Comparison of ENCODE assay signal across 29 cellular contexts in the genomic region with DNA sequence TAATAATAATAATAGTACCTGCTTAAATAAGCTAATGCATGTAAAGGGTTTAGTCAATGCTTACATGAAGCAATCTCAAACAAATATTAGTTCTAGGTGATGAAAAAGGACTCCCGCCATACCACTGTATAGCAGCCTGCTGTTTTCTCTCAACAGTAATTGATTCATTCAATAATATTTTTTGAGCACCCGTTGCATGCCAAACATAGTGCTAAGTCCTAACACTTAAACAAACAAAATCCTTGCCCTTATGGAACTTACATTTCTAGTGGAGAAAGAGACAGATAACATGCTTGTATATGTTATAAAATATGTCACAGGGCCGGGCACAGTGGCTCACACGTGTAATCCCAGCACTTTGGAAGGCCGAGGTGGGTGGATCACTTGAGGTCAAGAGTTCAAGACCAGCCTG.
"Had no signal": no experiment of that assay in that cellular context is flagged by ENCODE, and none has a peak within 500 bp of the region (broad histone marks: within the 10 kb centered on the region; RNA-seq: fewer than 3 reads in every experiment).

No MANE protein-coding gene starts in this region.

- H3K27ac Mint-ChIP-seq: activated CD4-positive, alpha-beta memory T cell treated with anti-CD3 and anti-CD28 coated beads, Interleukin-2, amount 10 ng/mL, durations not matched to agents 7 days and 5 days; activated CD4-positive, alpha-beta T cell treated with anti-CD3 and anti-CD28 coated beads for 36 hours; activated CD4-positive, alpha-beta T cell treated with anti-CD3 and anti-CD28 coated beads, Interleukin-2, amount 10 ng/mL, durations not matched to agents 24 days and 14 days; activated naive CD4-positive, alpha-beta T cell treated with anti-CD3 and anti-CD28 coated beads, Interleukin-2, amount 10 ng/mL, durations not matched to agents 7 days and 5 days; activated naive CD4-positive, alpha-beta T cell treated with anti-CD3 and anti-CD28 coated beads, Interleukin-2, amount 50 U/mL, for 72 hours; activated naive CD8-positive, alpha-beta T cell treated with anti-CD3 and anti-CD28 coated beads, Interleukin-2, amount 10 ng/mL, durations not matched to agents 7 days and 5 days; activated T-cell treated with anti-CD3 and anti-CD28 coated beads, Interleukin-2, amount 50 U/mL, for 24 hours; activated T-cell treated with anti-CD3 and anti-CD28 coated beads, Interleukin-2, amount 50 U/mL, for 72 hours; dendritic cell treated with granulocyte-macrophage colony-stimulating factor and Interleukin-4, amounts not matched to agents 40 ng/mL and 50 ng/mL, for 4 days had no signal

- H3K27ac ChIP-seq: ascending aorta, cardiac muscle cell, coronary artery had no signal

- H3K27me3 ChIP-seq: ascending aorta, breast epithelium, cardiac muscle cell, dorsolateral prefrontal cortex, esophagus muscularis mucosa, gastroesophageal sphincter had no signal

- ATAC-seq: activated CD4-positive, alpha-beta T cell treated with anti-CD3 and anti-CD28 coated beads for 36 hours; activated naive CD4-positive, alpha-beta T cell treated with anti-CD3 and anti-CD28 coated beads, Interleukin-2, amount 50 U/mL, for 72 hours; activated T-cell treated with anti-CD3 and anti-CD28 coated beads, Interleukin-2, amount 50 U/mL, for 72 hours; gastroesophageal sphincter had no signal

- H3K36me3 Mint-ChIP-seq: activated naive CD4-positive, alpha-beta T cell treated with anti-CD3 and anti-CD28 coated beads, Interleukin-2, amount 10 ng/mL, durations not matched to agents 7 days and 5 days; activated naive CD4-positive, alpha-beta T cell treated with anti-CD3 and anti-CD28 coated beads, Interleukin-2, amount 50 U/mL, for 72 hours; activated naive CD8-positive, alpha-beta T cell treated with anti-CD3 and anti-CD28 coated beads, Interleukin-2, amount 10 ng/mL, durations not matched to agents 7 days and 5 days; brain had no signal

- H3K4me3 Mint-ChIP-seq: activated CD4-positive, alpha-beta memory T cell treated with anti-CD3 and anti-CD28 coated beads, Interleukin-2, amount 10 ng/mL, durations not matched to agents 7 days and 5 days; activated CD4-positive, alpha-beta T cell treated with anti-CD3 and anti-CD28 coated beads for 36 hours; activated CD4-positive, alpha-beta T cell treated with anti-CD3 and anti-CD28 coated beads, Interleukin-2, amount 10 ng/mL, durations not matched to agents 24 days and 14 days; activated naive CD4-positive, alpha-beta T cell treated with anti-CD3 and anti-CD28 coated beads, Interleukin-2, amount 10 ng/mL, durations not matched to agents 7 days and 5 days; activated naive CD8-positive, alpha-beta T cell treated with anti-CD3 and anti-CD28 coated beads, Interleukin-2, amount 10 ng/mL, durations not matched to agents 7 days and 5 days; activated T-cell treated with anti-CD3 and anti-CD28 coated beads, Interleukin-2, amount 50 U/mL, for 24 hours; activated T-cell treated with anti-CD3 and anti-CD28 coated beads, Interleukin-2, amount 50 U/mL, for 72 hours; brain; central memory CD8-positive, alpha-beta T cell; dendritic cell treated with granulocyte-macrophage colony-stimulating factor and Interleukin-4, amounts not matched to agents 40 ng/mL and 50 ng/mL, for 4 days had no signal

- H3K4me3 ChIP-seq: ascending aorta, breast epithelium, cardiac muscle cell, coronary artery, dorsolateral prefrontal cortex, esophagus muscularis mucosa, gastroesophageal sphincter had no signal

- H3K9me3 ChIP-seq: ascending aorta, breast epithelium, esophagus muscularis mucosa, gastroesophageal sphincter had no signal

- H3K9me3 Mint-ChIP-seq: activated CD4-positive, alpha-beta memory T cell treated with anti-CD3 and anti-CD28 coated beads, Interleukin-2, amount 10 ng/mL, durations not matched to agents 7 days and 5 days; activated CD4-positive, alpha-beta T cell treated with anti-CD3 and anti-CD28 coated beads, Interleukin-2, amount 10 ng/mL, durations not matched to agents 24 days and 14 days; activated naive CD4-positive, alpha-beta T cell treated with anti-CD3 and anti-CD28 coated beads, Interleukin-2, amount 10 ng/mL, durations not matched to agents 7 days and 5 days; activated naive CD4-positive, alpha-beta T cell treated with anti-CD3 and anti-CD28 coated beads, Interleukin-2, amount 50 U/mL, for 72 hours; activated naive CD8-positive, alpha-beta T cell treated with anti-CD3 and anti-CD28 coated beads, Interleukin-2, amount 10 ng/mL, durations not matched to agents 7 days and 5 days; activated T-cell treated with anti-CD3 and anti-CD28 coated beads, Interleukin-2, amount 50 U/mL, for 24 hours; central memory CD8-positive, alpha-beta T cell; dendritic cell treated with granulocyte-macrophage colony-stimulating factor and Interleukin-4, amounts not matched to agents 40 ng/mL and 50 ng/mL, for 4 days had no signal

- H3K27me3 Mint-ChIP-seq: activated CD4-positive, alpha-beta memory T cell treated with anti-CD3 and anti-CD28 coated beads, Interleukin-2, amount 10 ng/mL, durations not matched to agents 7 days and 5 days; activated CD4-positive, alpha-beta T cell treated with anti-CD3 and anti-CD28 coated beads for 36 hours; activated CD4-positive, alpha-beta T cell treated with anti-CD3 and anti-CD28 coated beads, Interleukin-2, amount 10 ng/mL, durations not matched to agents 24 days and 14 days; brain; dendritic cell treated with granulocyte-macrophage colony-stimulating factor and Interleukin-4, amounts not matched to agents 40 ng/mL and 50 ng/mL, for 4 days had no signal

- H3K36me3 ChIP-seq: ascending aorta, breast epithelium, cardiac muscle cell, esophagus muscularis mucosa, gastroesophageal sphincter had no signal

- H3K4me1 Mint-ChIP-seq: activated CD4-positive, alpha-beta memory T cell treated with anti-CD3 and anti-CD28 coated beads, Interleukin-2, amount 10 ng/mL, durations not matched to agents 7 days and 5 days; activated CD4-positive, alpha-beta T cell treated with anti-CD3 and anti-CD28 coated beads, Interleukin-2, amount 10 ng/mL, durations not matched to agents 24 days and 14 days; activated naive CD4-positive, alpha-beta T cell treated with anti-CD3 and anti-CD28 coated beads, Interleukin-2, amount 10 ng/mL, durations not matched to agents 7 days and 5 days; central memory CD8-positive, alpha-beta T cell had no signal

- DNase-seq: activated CD4-positive, alpha-beta memory T cell treated with anti-CD3 and anti-CD28 coated beads, Interleukin-2, amount 10 ng/mL, durations not matched to agents 7 days and 5 days; activated CD4-positive, alpha-beta T cell treated with anti-CD3 and anti-CD28 coated beads for 36 hours; activated CD4-positive, alpha-beta T cell treated with anti-CD3 and anti-CD28 coated beads, Interleukin-2, amount 10 ng/mL, durations not matched to agents 24 days and 14 days; activated CD4-positive, alpha-beta T cell treated with anti-CD3 and anti-CD28 coated beads, Interleukin-2, amount 50 U/mL, for 4 hours; activated CD4-positive, CD25-positive, alpha-beta regulatory T cell; activated CD4-positive, CD25-positive, alpha-beta regulatory T cell treated with anti-CD3 and anti-CD28 coated beads, Interleukin-2, amount 50 U/mL, for 72 hours; activated CD8-positive, alpha-beta memory T cell treated with anti-CD3 and anti-CD28 coated beads, Interleukin-2, amount 50 U/mL, for 48 hours; activated gamma-delta T cell; activated naive CD4-positive, alpha-beta T cell; activated naive CD4-positive, alpha-beta T cell treated with anti-CD3 and anti-CD28 coated beads, Interleukin-2, amount 10 ng/mL, durations not matched to agents 7 days and 5 days; activated naive CD8-positive, alpha-beta T cell treated with anti-CD3 and anti-CD28 coated beads, Interleukin-2, amount 10 ng/mL, durations not matched to agents 7 days and 5 days; activated T-cell treated with anti-CD3 and anti-CD28 coated beads for 4 hours; activated T-cell treated with anti-CD3 and anti-CD28 coated beads, Interleukin-2, amount 50 U/mL, for 24 hours; activated T-cell treated with anti-CD3 and anti-CD28 coated beads, Interleukin-2, amount 50 U/mL, for 72 hours; effector memory CD4-positive, alpha-beta T cell; erythroblast; foreskin melanocyte; T-helper 2 cell had no signal
